In the genomic region with DNA sequence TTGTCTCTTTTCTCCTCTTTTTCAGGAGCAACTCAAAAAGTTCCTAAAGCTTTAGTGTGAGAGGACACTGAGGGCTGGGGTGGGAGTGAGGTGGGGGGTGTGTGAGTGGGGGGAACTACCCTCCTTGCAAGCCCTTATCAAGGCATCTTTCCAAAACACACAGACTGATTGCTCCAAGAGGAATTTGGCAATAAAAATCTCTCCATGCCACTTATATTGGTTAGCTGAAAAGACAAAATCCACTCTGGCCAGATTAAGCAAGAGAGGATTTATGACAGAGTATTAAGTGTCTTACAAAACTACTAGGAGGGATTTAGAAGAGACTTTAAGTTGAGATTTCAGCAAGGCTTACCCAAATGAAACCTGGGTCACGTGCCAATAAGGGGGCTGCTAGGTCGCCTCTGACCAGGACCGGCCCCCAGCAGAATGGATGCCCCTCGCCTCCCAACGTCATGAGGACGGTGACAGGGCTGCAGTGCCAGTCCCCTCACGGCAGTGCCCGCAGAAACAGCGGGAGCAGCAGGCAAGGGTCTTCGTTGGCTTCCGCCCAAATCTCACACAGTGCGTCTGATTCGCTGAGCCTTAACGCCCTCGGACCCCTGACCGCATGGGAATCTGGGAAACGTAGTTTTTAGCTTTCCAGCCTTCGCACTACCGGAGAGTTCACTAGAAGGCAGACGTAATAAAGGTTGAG, we compare ENCODE assay signal across 13 cellular contexts. TPM values are rescaled to one million over a fixed set of nuclear protein-coding genes. Genes with fewer than 3 reads are reported as not detected.
A peak's percentile ranks its signal among the peaks of the same experiment; 100 is the strongest.
DNase-seq lines count a peak whose midpoint lies in the region; ATAC-seq and TF ChIP-seq lines count a peak whose summit lies in the region.
"Had no signal": no experiment of that assay in that cellular context is flagged by ENCODE, and none has a peak within 500 bp of the region (broad histone marks: within the 10 kb centered on the region; RNA-seq: fewer than 3 reads in every experiment).

No MANE protein-coding gene starts in this region.

- H3F3A ChIP-seq in neural progenitor cell (ENCODE audit: low read depth), result no peaks in the 10 kb centered on the region

- no peak overlapping the region for H3K27ac Mint-ChIP-seq in neural progenitor cell
- H3K27ac Mint-ChIP-seq in stimulated activated naive CD8-positive, alpha-beta T cell treated with anti-CD3 and anti-CD28 coated beads, Interleukin-15, amount 100 ng/mL, for 72 hours, result no peak overlapping the region

- no peaks in the 10 kb centered on the region for H3K4me1 ChIP-seq in neural progenitor cell
- H3K4me1 ChIP-seq: prostate gland had no signal

- H3K4me2 ChIP-seq in neural progenitor cell, result peak overlapping the region; percentile 88

- H3K27me3 ChIP-seq in neural progenitor cell, result no peaks in the 10 kb centered on the region

- peaks cover 10% of the 10 kb centered on the region for H3K4me1 Mint-ChIP-seq in neural progenitor cell
- peaks cover 31% of the 10 kb centered on the region for H3K4me1 Mint-ChIP-seq in stimulated activated naive CD8-positive, alpha-beta T cell treated with anti-CD3 and anti-CD28 coated beads, Interleukin-15, amount 100 ng/mL, for 72 hours

- no peak overlapping the region for H3K9ac ChIP-seq in neural progenitor cell

- no peaks in the 10 kb centered on the region for H3K9me3 ChIP-seq in neural progenitor cell (ENCODE audit: low read depth)
- H3K9me3 ChIP-seq: prostate gland had no signal

- H4K20me1 ChIP-seq in neural progenitor cell (ENCODE audit: low read depth), result no peaks in the 10 kb centered on the region

- DNase-seq in AG10803 (ENCODE audit: low read depth), result peak; percentile 81
- peak; percentile 56 for DNase-seq in NCI-H69 (lab: John Stamatoyannopoulos, UW)
- peak; percentile 52 for DNase-seq in fibroblast of the aortic adventitia (ENCODE audit: low read depth)
- peak; percentile 82 for DNase-seq in neural progenitor cell (ENCODE audit: low spot score)
- no peak for DNase-seq in GF-D8 (lab: John Stamatoyannopoulos, UW)
- no peak for DNase-seq in stimulated activated naive CD8-positive, alpha-beta T cell treated with anti-CD3 and anti-CD28 coated beads, Interleukin-15, amount 100 ng/mL, for 72 hours
- no peak for DNase-seq in RPMI8226
- DNase-seq: NCI-H526, T-helper 1 cell had no signal

- H3K9me3 Mint-ChIP-seq in neural progenitor cell, result peaks cover 10% of the 10 kb centered on the region
- H3K9me3 Mint-ChIP-seq in stimulated activated naive CD8-positive, alpha-beta T cell treated with anti-CD3 and anti-CD28 coated beads, Interleukin-15, amount 100 ng/mL, for 72 hours, result no peaks in the 10 kb centered on the region

- no peaks in the 10 kb centered on the region for H3K36me3 ChIP-seq in neural progenitor cell
- H3K36me3 ChIP-seq: prostate gland had no signal

- no peaks in the 10 kb centered on the region for H3K36me3 Mint-ChIP-seq in neural progenitor cell

- no peak for ATAC-seq in stimulated activated naive CD8-positive, alpha-beta T cell treated with anti-CD3 and anti-CD28 coated beads, Interleukin-15, amount 100 ng/mL, for 72 hours
- no peak for ATAC-seq in GM21447 (IDR thresholded peaks at IDR 0.05; ENCODE audit: unreplicated experiment)
- ATAC-seq: left lobe of liver had no signal

- H3K79me2 ChIP-seq in neural progenitor cell (ENCODE audit: low read depth), result no peaks in the 10 kb centered on the region

- H3K4me3 Mint-ChIP-seq in neural progenitor cell, result peak overlapping the region; percentile 85
- no peak overlapping the region for H3K4me3 Mint-ChIP-seq in stimulated activated naive CD8-positive, alpha-beta T cell treated with anti-CD3 and anti-CD28 coated beads, Interleukin-15, amount 100 ng/mL, for 72 hours

- TF ChIP-seq CTCF in AG10803 (conservative IDR thresholded peaks at IDR 0.05; ENCODE audit: low read length), result no peak
- no peak for TF ChIP-seq CTCF in fibroblast of the aortic adventitia (IDR thresholded peaks at IDR 0.05; ENCODE audit: insufficient read depth, low read length)
- no peak for TF ChIP-seq CTCF in neural progenitor cell (IDR thresholded peaks at IDR 0.05)

- H2AFZ ChIP-seq in neural progenitor cell (replicated peaks), result peak overlapping the region; percentile 95

- peaks cover 2% of the 10 kb centered on the region for H3K27me3 Mint-ChIP-seq in neural progenitor cell (ENCODE audit: insufficient read depth, low read depth)
- peaks cover 51% of the 10 kb centered on the region for H3K27me3 Mint-ChIP-seq in stimulated activated naive CD8-positive, alpha-beta T cell treated with anti-CD3 and anti-CD28 coated beads, Interleukin-15, amount 100 ng/mL, for 72 hours

- no peak overlapping the region for H3K27ac ChIP-seq in neural progenitor cell

- H3K4me3 ChIP-seq in AG10803 (ENCODE audit: low read length), result no peak overlapping the region
- H3K4me3 ChIP-seq in fibroblast of the aortic adventitia (ENCODE audit: low read depth, low read length), result no peak overlapping the region
- H3K4me3 ChIP-seq in neural progenitor cell, result peak overlapping the region; percentile 71
- H3K4me3 ChIP-seq: prostate gland had no signal

RNA-seq across cellular contexts. Expression of gene CTR9, which starts 22.1 kb away (rescaled TPM):
- 30.5 and 67.5 TPM in 2 replicates for total RNA-seq in fibroblast of the aortic adventitia (ENCODE audit: low replicate concordance)
- total RNA-seq in neural progenitor cell (ENCODE audit: low replicate concordance), result 20.8 and 26.4 TPM in 2 replicates

RNA-seq across cellular contexts. Expression of gene IRAG1, which starts 35.4 kb away (rescaled TPM):
- 17.6 and 32.0 TPM in 2 replicates for total RNA-seq in fibroblast of the aortic adventitia (ENCODE audit: low replicate concordance)
- total RNA-seq in neural progenitor cell (ENCODE audit: low replicate concordance), result 5.2 and 5.9 TPM in 2 replicates
- total RNA-seq: activated CD8-positive, alpha-beta memory T cell treated with anti-CD3 and anti-CD28 coated beads for 36 hours had no signal

Comparison
In these comparisons a context has a peak if more than half of its experiments do, and no peak if none do; other contexts are left out.
1. DNase-seq: peak in AG10803 (single experiment), NCI-H69 (single experiment), fibroblast of the aortic adventitia (single experiment) and neural progenitor cell (single experiment); none in GF-D8 (single experiment), stimulated activated naive CD8-positive, alpha-beta T cell treated with anti-CD3 and anti-CD28 coated beads, Interleukin-15, amount 100 ng/mL, for 72 hours (0 of 2) and RPMI8226 (single experiment).